In genomic region chr5:134935711-134936602, GRCh38 we compare ENCODE assay signal across 19 cellular contexts. TPM values are rescaled to one million over a fixed set of nuclear protein-coding genes. Genes with fewer than 3 reads are reported as not detected.
DNase-seq lines count a peak whose midpoint lies in the region; ATAC-seq, FAIRE-seq and TF ChIP-seq lines count a peak whose summit lies in the region.
"Had no signal": no experiment of that assay in that cellular context is flagged by ENCODE, and none has a peak within 500 bp of the region (broad histone marks: within the 10 kb centered on the region; RNA-seq: fewer than 3 reads in every experiment).

No MANE protein-coding gene starts in this region.

- no peaks in the 10 kb centered on the region for H3K79me2 ChIP-seq in SK-N-SH (ENCODE audit: insufficient read depth)

- FAIRE-seq in RCC 7860 (lab: Jason Lieb, UNC), result peak; percentile 52
- FAIRE-seq: GM12891, H54 had no signal

- TF ChIP-seq EP300 in SK-N-SH (IDR thresholded peaks at IDR 0.05; ENCODE audit: borderline replicate concordance in 1 of 2, low read depth in 1 of 2, low read length in 1 of 2), result no peak

- H3K27ac ChIP-seq in C4-2B (peak overlapping the region; percentile 29; the same call in 1 of the 2 replicates), left lung (no peak overlapping the region), SK-N-SH (ENCODE audit: low read depth in 2 of 2, low read length in 1 of 2) (no peak overlapping the region)

- intact Hi-C loops in left lung (cut with DNase I), result no loop called here

- no peak for TF ChIP-seq CTCF in C4-2B (conservative IDR thresholded peaks at IDR 0.05)
- TF ChIP-seq CTCF in left lung (IDR thresholded peaks at IDR 0.05), result no peak
- no peak for TF ChIP-seq CTCF in SK-N-SH (IDR thresholded peaks at IDR 0.05)

- H3K4me2 ChIP-seq in SK-N-SH, result no peak overlapping the region

- H3K27me3 ChIP-seq in left lung (no peaks in the 10 kb centered on the region), SK-N-SH (ENCODE audit: insufficient read depth) (no peaks in the 10 kb centered on the region)

- peaks cover 0 to 60% of the 10 kb centered on the region in 2 donors for H3K36me3 ChIP-seq in left lung
- peaks cover 9 to 17% of the 10 kb centered on the region in 2 experiments for H3K36me3 ChIP-seq in SK-N-SH (replicated peaks in 1 of 2; ENCODE audit: control insufficient read depth in 1 of 2, insufficient read depth in 2 of 2, low read length in 1 of 2)

- CTCF ChIA-PET in SK-N-SH (lab: Yijun Ruan, JAX), result interaction anchor here (1.0 to 2.2 kb wide), 2 partner anchors 31 to 255 kb away, joined by 4 to 16 read pairs; partner anchors contain the start of gene PCBD2

- H3K27ac Mint-ChIP-seq in stimulated activated effector memory CD8-positive, alpha-beta T cell treated with anti-CD3 and anti-CD28 coated beads, Interleukin-12 subunit alpha, Interleukin-12 subunit beta, amount 100 ng/mL, for 72 hours, result peak overlapping the region; percentile 19
- H3K27ac Mint-ChIP-seq: IgD-negative memory B cell had no signal

- no peak overlapping the region for H2AFZ ChIP-seq in SK-N-SH (ENCODE audit: low read depth)

- H3K9ac ChIP-seq in SK-N-SH, result no peak overlapping the region

- POLR2A ChIA-PET in SK-N-SH (lab: Yijun Ruan, JAX), result no interaction called here

- H3K4me3 ChIP-seq in left lung (no peak overlapping the region), SK-N-SH (ENCODE audit: low read depth in 2 of 2, low read length in 1 of 2) (no peak overlapping the region)

- H3K9me3 Mint-ChIP-seq in stimulated activated effector memory CD8-positive, alpha-beta T cell treated with anti-CD3 and anti-CD28 coated beads, Interleukin-12 subunit alpha, Interleukin-12 subunit beta, amount 100 ng/mL, for 72 hours, result no peaks in the 10 kb centered on the region
- H3K9me3 Mint-ChIP-seq: IgD-negative memory B cell had no signal

- H3F3A ChIP-seq in SK-N-SH (replicated peaks; ENCODE audit: insufficient read depth), result no peaks in the 10 kb centered on the region

- no peak for DNase-seq in RCC 7860 (ENCODE audit: low spot score)
- DNase-seq in left lung, result no peak
- DNase-seq in stimulated activated effector memory CD8-positive, alpha-beta T cell treated with anti-CD3 and anti-CD28 coated beads, Interleukin-12 subunit alpha, Interleukin-12 subunit beta, amount 100 ng/mL, for 72 hours (ENCODE audit: low spot score in 2 of 2), result no peak
- no peak for DNase-seq in NCI-H2171 treated with DMSO at 0.1 percent for 48 hours (lab: John Stamatoyannopoulos, UW)
- DNase-seq in SK-N-SH, result no peak
- DNase-seq: 8988T, MM.1S, NCI-H1092, NCI-H1436 treated with DMSO at 0.1 percent for 48 hours, NCI-H2029, NCI-H526 had no signal

- ATAC-seq in left lung (peak; percentile 53), GM19463 (IDR thresholded peaks at IDR 0.05; ENCODE audit: unreplicated experiment) (no peak), GM18520 (IDR thresholded peaks at IDR 0.05; ENCODE audit: unreplicated experiment) (no peak)
- ATAC-seq in stimulated activated effector memory CD8-positive, alpha-beta T cell treated with anti-CD3 and anti-CD28 coated beads, Interleukin-12 subunit alpha, Interleukin-12 subunit beta, amount 100 ng/mL, for 72 hours, result no peak
- ATAC-seq: Right ventricle myocardium inferior had no signal

- peaks cover 16% of the 10 kb centered on the region for H3K36me3 Mint-ChIP-seq in stimulated activated effector memory CD8-positive, alpha-beta T cell treated with anti-CD3 and anti-CD28 coated beads, Interleukin-12 subunit alpha, Interleukin-12 subunit beta, amount 100 ng/mL, for 72 hours

- H3K4me1 ChIP-seq in left lung (no peaks in the 10 kb centered on the region), SK-N-SH (ENCODE audit: control insufficient read depth in 1 of 2, insufficient read depth in 2 of 2, low read depth in 1 of 2, low read length in 1 of 2) (peaks cover 0 to 20% of the 10 kb centered on the region in 2 experiments; a peak in 2 of 4 replicates)

- H3K9me2 ChIP-seq in SK-N-SH, result no peaks in the 10 kb centered on the region

- no peak overlapping the region for H3K4me3 Mint-ChIP-seq in stimulated activated effector memory CD8-positive, alpha-beta T cell treated with anti-CD3 and anti-CD28 coated beads, Interleukin-12 subunit alpha, Interleukin-12 subunit beta, amount 100 ng/mL, for 72 hours
- H3K4me3 Mint-ChIP-seq: IgD-negative memory B cell had no signal

- 96% methylated on average over 12 of the region's 12 CpGs for WGBS in SK-N-SH (ENCODE audit: low lambda C conversion rate)

- no peak for TF ChIP-seq RAD21 in SK-N-SH (IDR thresholded peaks at IDR 0.05; ENCODE audit: low read length)

- no peaks in the 10 kb centered on the region for H3K9me3 ChIP-seq in left lung
- H3K9me3 ChIP-seq in SK-N-SH, result no peaks in the 10 kb centered on the region

- H4K20me1 ChIP-seq in SK-N-SH (ENCODE audit: insufficient read depth), result no peaks in the 10 kb centered on the region

- no peaks in the 10 kb centered on the region for H3K4me1 Mint-ChIP-seq in stimulated activated effector memory CD8-positive, alpha-beta T cell treated with anti-CD3 and anti-CD28 coated beads, Interleukin-12 subunit alpha, Interleukin-12 subunit beta, amount 100 ng/mL, for 72 hours
- H3K4me1 Mint-ChIP-seq: IgD-negative memory B cell had no signal

TF ChIP-seq in SK-N-SH, 30 proteins besides CTCF, POLR2A, EP300 and RAD21:
- TF ChIP-seq MAX (IDR thresholded peaks at IDR 0.05; ENCODE audit: low read depth) (no peak), TEAD4 (IDR thresholded peaks at IDR 0.05; ENCODE audit: borderline replicate concordance, insufficient read depth) (no peak), CHD2 (IDR thresholded peaks at IDR 0.05; ENCODE audit: low read length, partially characterized antibody) (no peak), TCF12 (IDR thresholded peaks at IDR 0.05) (no peak), TAF1 (IDR thresholded peaks at IDR 0.05; ENCODE audit: borderline replicate concordance, low read depth, low read length) (no peak), RCOR1 (IDR thresholded peaks at IDR 0.05; ENCODE audit: low read length) (no peak), RXRA (IDR thresholded peaks at IDR 0.05; ENCODE audit: borderline replicate concordance, low read depth) (no peak), NRF1 (IDR thresholded peaks at IDR 0.05; ENCODE audit: low read depth, low read length) (no peak), FOSL2 (IDR thresholded peaks at IDR 0.05; ENCODE audit: borderline replicate concordance, low read depth) (no peak), MXI1 (IDR thresholded peaks at IDR 0.05; ENCODE audit: low read depth, low read length) (no peak), YY1 (IDR thresholded peaks at IDR 0.05; ENCODE audit: low read depth) (no peak), GATA2 (CRISPR knock-in tag; IDR thresholded peaks at IDR 0.05) (no peak), FOXM1 (IDR thresholded peaks at IDR 0.05; ENCODE audit: low read depth) (no peak), RFX5 (IDR thresholded peaks at IDR 0.05; ENCODE audit: low read length) (no peak)
- TF ChIP-seq, protein P1, sequence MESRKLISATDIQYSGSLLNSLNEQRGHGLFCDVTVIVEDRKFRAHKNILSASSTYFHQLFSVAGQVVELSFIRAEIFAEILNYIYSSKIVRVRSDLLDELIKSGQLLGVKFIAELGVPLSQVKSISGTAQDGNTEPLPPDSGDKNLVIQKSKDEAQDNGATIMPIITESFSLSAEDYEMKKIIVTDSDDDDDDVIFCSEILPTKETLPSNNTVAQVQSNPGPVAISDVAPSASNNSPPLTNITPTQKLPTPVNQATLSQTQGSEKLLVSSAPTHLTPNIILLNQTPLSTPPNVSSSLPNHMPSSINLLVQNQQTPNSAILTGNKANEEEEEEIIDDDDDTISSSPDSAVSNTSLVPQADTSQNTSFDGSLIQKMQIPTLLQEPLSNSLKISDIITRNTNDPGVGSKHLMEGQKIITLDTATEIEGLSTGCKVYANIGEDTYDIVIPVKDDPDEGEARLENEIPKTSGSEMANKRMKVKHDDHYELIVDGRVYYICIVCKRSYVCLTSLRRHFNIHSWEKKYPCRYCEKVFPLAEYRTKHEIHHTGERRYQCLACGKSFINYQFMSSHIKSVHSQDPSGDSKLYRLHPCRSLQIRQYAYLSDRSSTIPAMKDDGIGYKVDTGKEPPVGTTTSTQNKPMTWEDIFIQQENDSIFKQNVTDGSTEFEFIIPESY (IDR thresholded peaks at IDR 0.05; ENCODE audit: borderline replicate concordance, low read depth), result no peak

RNA-seq across cellular contexts. Expression of gene PCBD2, which starts 31.0 kb away (rescaled TPM):
- 10 to 100 TPM in 1 of 2 donors, 1 to 10 TPM in 1; 9.8 to 10.7 TPM for total RNA-seq in left lung
- 5.1 and 6.2 TPM in 2 replicates for polyA plus RNA-seq in SK-N-SH (2012; rRNA removed)
- polyA plus RNA-seq in SK-N-SH (2012; cell fraction: cytosol; rRNA removed), result 7.5 and 7.7 TPM in 2 replicates
- 6.9 and 8.8 TPM in 2 replicates for polyA plus RNA-seq in SK-N-SH (2012; cell fraction: nucleus; rRNA removed)

RNA-seq across cellular contexts. Expression of gene CATSPER3, which starts 31.8 kb away (rescaled TPM):
- under 1 TPM; 0.42 to 0.85 TPM for total RNA-seq in left lung
- 0.26 and 0.37 TPM in 2 replicates for polyA plus RNA-seq in SK-N-SH (2012; rRNA removed)
- 0.26 and 0.33 TPM in 2 replicates for polyA plus RNA-seq in SK-N-SH (2012; cell fraction: cytosol; rRNA removed)
- polyA plus RNA-seq in SK-N-SH (2012; cell fraction: nucleus; rRNA removed), result 0.92 and 1.5 TPM in 2 replicates
- total RNA-seq: SK-MEL-5 had no signal
- polyA plus RNA-seq: IgD-negative memory B cell had no signal
